In the genomic region with DNA sequence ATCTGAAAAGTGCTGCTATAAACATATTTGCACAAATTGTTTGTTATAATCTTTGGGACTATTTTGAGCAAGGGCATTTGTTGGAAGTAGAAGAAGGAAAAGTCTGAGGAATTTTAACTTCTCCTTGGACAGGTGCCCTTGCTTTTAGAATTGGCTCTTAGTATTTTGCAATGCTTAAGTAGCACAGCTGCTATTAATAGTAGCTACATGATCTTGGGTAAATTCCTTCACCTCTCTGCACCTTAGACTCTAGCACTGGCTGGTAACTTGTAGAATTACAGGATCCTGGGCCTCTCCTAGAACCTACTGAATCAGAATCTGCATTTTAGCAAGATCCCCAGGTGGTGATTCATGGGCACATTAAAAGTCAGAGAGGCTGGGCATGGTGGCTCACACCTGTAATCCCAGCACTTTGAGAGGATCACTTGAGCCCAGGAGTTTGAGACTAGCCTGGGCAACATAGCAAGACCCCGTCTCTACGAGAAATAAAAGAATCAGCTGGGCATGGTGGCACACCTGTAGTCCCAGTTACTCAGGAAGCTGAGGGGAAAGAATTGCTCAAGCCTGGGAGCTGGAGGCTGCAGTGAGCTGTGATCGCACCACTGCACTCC, we compare ENCODE assay signal across 2 cellular contexts.
TF ChIP-seq lines count a peak whose summit lies in the region.

No MANE protein-coding gene starts in this region.

TF ChIP-seq in A549, 52 proteins besides CTCF, POLR2A, EP300 and RAD21 (continued from another document):
- TF ChIP-seq, protein P1, sequence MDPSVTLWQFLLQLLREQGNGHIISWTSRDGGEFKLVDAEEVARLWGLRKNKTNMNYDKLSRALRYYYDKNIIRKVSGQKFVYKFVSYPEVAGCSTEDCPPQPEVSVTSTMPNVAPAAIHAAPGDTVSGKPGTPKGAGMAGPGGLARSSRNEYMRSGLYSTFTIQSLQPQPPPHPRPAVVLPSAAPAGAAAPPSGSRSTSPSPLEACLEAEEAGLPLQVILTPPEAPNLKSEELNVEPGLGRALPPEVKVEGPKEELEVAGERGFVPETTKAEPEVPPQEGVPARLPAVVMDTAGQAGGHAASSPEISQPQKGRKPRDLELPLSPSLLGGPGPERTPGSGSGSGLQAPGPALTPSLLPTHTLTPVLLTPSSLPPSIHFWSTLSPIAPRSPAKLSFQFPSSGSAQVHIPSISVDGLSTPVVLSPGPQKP (IDR thresholded peaks at IDR 0.05; ENCODE audit: low read depth, low read length): no peak
- TF ChIP-seq SMC3 (IDR thresholded peaks at IDR 0.05): no peak
- no peak for TF ChIP-seq KDM5A (IDR thresholded peaks at IDR 0.05)
TF ChIP-seq in A549: peak in this region for 1.

TF ChIP-seq in WTC11, 78 proteins besides CTCF, POLR2A, EP300 and RAD21 (continued from another document):
- TF ChIP-seq, protein P2, sequence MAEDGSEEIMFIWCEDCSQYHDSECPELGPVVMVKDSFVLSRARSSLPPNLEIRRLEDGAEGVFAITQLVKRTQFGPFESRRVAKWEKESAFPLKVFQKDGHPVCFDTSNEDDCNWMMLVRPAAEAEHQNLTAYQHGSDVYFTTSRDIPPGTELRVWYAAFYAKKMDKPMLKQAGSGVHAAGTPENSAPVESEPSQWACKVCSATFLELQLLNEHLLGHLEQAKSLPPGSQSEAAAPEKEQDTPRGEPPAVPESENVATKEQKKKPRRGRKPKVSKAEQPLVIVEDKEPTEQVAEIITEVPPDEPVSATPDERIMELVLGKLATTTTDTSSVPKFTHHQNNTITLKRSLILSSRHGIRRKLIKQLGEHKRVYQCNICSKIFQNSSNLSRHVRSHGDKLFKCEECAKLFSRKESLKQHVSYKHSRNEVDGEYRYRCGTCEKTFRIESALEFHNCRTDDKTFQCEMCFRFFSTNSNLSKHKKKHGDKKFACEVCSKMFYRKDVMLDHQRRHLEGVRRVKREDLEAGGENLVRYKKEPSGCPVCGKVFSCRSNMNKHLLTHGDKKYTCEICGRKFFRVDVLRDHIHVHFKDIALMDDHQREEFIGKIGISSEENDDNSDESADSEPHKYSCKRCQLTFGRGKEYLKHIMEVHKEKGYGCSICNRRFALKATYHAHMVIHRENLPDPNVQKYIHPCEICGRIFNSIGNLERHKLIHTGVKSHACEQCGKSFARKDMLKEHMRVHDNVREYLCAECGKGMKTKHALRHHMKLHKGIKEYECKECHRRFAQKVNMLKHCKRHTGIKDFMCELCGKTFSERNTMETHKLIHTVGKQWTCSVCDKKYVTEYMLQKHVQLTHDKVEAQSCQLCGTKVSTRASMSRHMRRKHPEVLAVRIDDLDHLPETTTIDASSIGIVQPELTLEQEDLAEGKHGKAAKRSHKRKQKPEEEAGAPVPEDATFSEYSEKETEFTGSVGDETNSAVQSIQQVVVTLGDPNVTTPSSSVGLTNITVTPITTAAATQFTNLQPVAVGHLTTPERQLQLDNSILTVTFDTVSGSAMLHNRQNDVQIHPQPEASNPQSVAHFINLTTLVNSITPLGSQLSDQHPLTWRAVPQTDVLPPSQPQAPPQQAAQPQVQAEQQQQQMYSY (CRISPR knock-in tag; IDR thresholded peaks at IDR 0.05): no peak
- no peak for TF ChIP-seq ERG (CRISPR knock-in tag; IDR thresholded peaks at IDR 0.05)
- no peak for TF ChIP-seq E2F1 (CRISPR knock-in tag; IDR thresholded peaks at IDR 0.05)
- TF ChIP-seq OVOL2 (CRISPR knock-in tag; IDR thresholded peaks at IDR 0.05; ENCODE audit: borderline replicate concordance): no peak
- TF ChIP-seq ZSCAN18 (CRISPR knock-in tag; IDR thresholded peaks at IDR 0.05): no peak
- TF ChIP-seq ZNF121 (CRISPR knock-in tag; IDR thresholded peaks at IDR 0.05): peak; percentile 84
